In the genomic region with DNA sequence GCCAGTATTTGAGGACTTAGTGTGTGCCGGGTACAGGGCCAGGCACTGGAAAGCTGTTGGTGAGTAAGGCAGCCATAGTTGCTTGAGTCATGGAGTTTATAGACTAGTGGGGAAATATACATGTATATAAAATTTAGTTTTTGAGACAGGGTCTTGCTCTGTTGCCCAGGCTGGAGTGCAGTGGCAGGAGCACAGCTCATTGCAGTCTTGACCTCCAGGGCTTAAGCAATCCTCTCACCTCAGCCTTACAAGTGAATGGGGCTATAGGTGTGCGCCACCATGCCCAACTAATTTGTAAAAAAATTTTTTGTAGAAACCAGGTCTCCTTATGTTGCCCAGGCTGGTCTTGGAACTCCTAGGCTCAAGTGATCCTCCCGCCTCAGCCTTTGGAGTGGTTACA, we compare ENCODE assay signal across 22 cellular contexts. TPM values are rescaled to one million over a fixed set of nuclear protein-coding genes. Genes with fewer than 3 reads are reported as not detected.
DNase-seq lines count a peak whose midpoint lies in the region; ATAC-seq and TF ChIP-seq lines count a peak whose summit lies in the region.
"Had no signal": no experiment of that assay in that cellular context is flagged by ENCODE, and none has a peak within 500 bp of the region (broad histone marks: within the 10 kb centered on the region; RNA-seq: fewer than 3 reads in every experiment).

No MANE protein-coding gene starts in this region.

- H3K27me3 Mint-ChIP-seq in activated CD8-positive, alpha-beta T cell treated with anti-CD3 and anti-CD28 coated beads for 36 hours, result no peaks in the 10 kb centered on the region
- no peaks in the 10 kb centered on the region for H3K27me3 Mint-ChIP-seq in activated CD8-positive, alpha-beta T cell treated with anti-CD3 and anti-CD28 coated beads, Interleukin-2, amount 10 ng/mL, durations not matched to agents 7 days and 5 days (ENCODE audit: low read depth)
- H3K27me3 Mint-ChIP-seq in WTC11 (ENCODE audit: low read depth), result peaks cover 11% of the 10 kb centered on the region
- no peaks in the 10 kb centered on the region for H3K27me3 Mint-ChIP-seq in neural crest cell (ENCODE audit: low read depth)
- H3K27me3 Mint-ChIP-seq: B cell; CD4-positive, alpha-beta memory T cell had no signal

- H3K36me3 ChIP-seq in BLaER1 treated with 17β-estradiol and CSF1 and Interleukin-3, amounts not matched to agents 10 nM and 100 nM, result peaks cover 24 to 52% (median 38%) of the 10 kb centered on the region in 11 experiments

- no peak overlapping the region for H3K4me3 ChIP-seq in BLaER1 treated with 17β-estradiol and CSF1 and Interleukin-3, amounts not matched to agents 10 nM and 100 nM
- H3K4me3 ChIP-seq: HAP-1 had no signal

- no peak for DNase-seq in activated CD8-positive, alpha-beta T cell treated with anti-CD3 and anti-CD28 coated beads for 36 hours
- DNase-seq in activated CD8-positive, alpha-beta T cell treated with anti-CD3 and anti-CD28 coated beads, Interleukin-2, amount 10 ng/mL, durations not matched to agents 7 days and 5 days, result no peak
- DNase-seq in WTC11 (ENCODE audit: low spot score) (no peak), neural crest cell (ENCODE audit: low read depth, low spot score) (no peak), retina (no peak), Right ventricle myocardium superior (no peak), hepatic stellate cell (ENCODE audit: low spot score) (no peak)
- DNase-seq: CD4-positive, alpha-beta memory T cell; DMS153; GF-D8; KBM-7; NCI-H1417 treated with DMSO at 0.1 percent for 48 hours; NCI-H187 treated with DMSO at 0.1 percent for 48 hours; NCI-H2227 treated with DMSO at 0.1 percent for 48 hours; NCI-H510A treated with DMSO at 0.1 percent for 48 hours; NCI-H774; PC-3 had no signal

- H3K27ac Mint-ChIP-seq in activated CD8-positive, alpha-beta T cell treated with anti-CD3 and anti-CD28 coated beads for 36 hours, result no peak overlapping the region
- no peak overlapping the region for H3K27ac Mint-ChIP-seq in activated CD8-positive, alpha-beta T cell treated with anti-CD3 and anti-CD28 coated beads, Interleukin-2, amount 10 ng/mL, durations not matched to agents 7 days and 5 days
- H3K27ac Mint-ChIP-seq in WTC11, result no peak overlapping the region; the same call in 1 of the 2 replicates
- no peak overlapping the region for H3K27ac Mint-ChIP-seq in neural crest cell (ENCODE audit: unreplicated experiment)
- H3K27ac Mint-ChIP-seq: B cell had no signal

- peaks cover 3% of the 10 kb centered on the region for H3K9me3 Mint-ChIP-seq in activated CD8-positive, alpha-beta T cell treated with anti-CD3 and anti-CD28 coated beads for 36 hours
- no peaks in the 10 kb centered on the region for H3K9me3 Mint-ChIP-seq in activated CD8-positive, alpha-beta T cell treated with anti-CD3 and anti-CD28 coated beads, Interleukin-2, amount 10 ng/mL, durations not matched to agents 7 days and 5 days (ENCODE audit: insufficient read depth)
- H3K9me3 Mint-ChIP-seq in WTC11 (no peaks in the 10 kb centered on the region), neural crest cell (no peaks in the 10 kb centered on the region)
- H3K9me3 Mint-ChIP-seq: CD4-positive, alpha-beta memory T cell had no signal

- H3K4me1 ChIP-seq in BLaER1 treated with 17β-estradiol and CSF1 and Interleukin-3, amounts not matched to agents 10 nM and 100 nM, result peaks cover 31 to 95% (median 83%) of the 10 kb centered on the region in 10 experiments

- no peak for TF ChIP-seq CTCF in activated CD8-positive, alpha-beta T cell treated with anti-CD3 and anti-CD28 coated beads for 36 hours (IDR thresholded peaks at IDR 0.05)
- TF ChIP-seq CTCF in WTC11 (IDR thresholded peaks at IDR 0.05) (no peak), neural crest cell (conservative IDR thresholded peaks at IDR 0.05) (no peak)

- CTCF ChIA-PET in activated CD8-positive, alpha-beta T cell treated with anti-CD3 and anti-CD28 coated beads for 36 hours (lab: Charles Lee), result interaction anchor here (0.7 to 5.5 kb wide), 7 partner anchors 12 to 218 kb away, joined by 3 to 40 read pairs (median 4); partner anchors contain the start of gene NAE1
- CTCF ChIA-PET in activated CD8-positive, alpha-beta T cell treated with anti-CD3 and anti-CD28 coated beads, Interleukin-2, amount 10 ng/mL, durations not matched to agents 7 days and 5 days (lab: Charles Lee), result interaction anchor here (2.6 to 5.1 kb wide), 6 partner anchors 9 to 52 kb away, joined by 11 to 35 read pairs (median 26); partner anchors contain the start of gene NAE1
- CTCF ChIA-PET in WTC11 (lab: Charles Lee), result interaction anchor here (0.7 to 3.4 kb wide), 5 partner anchors 11 to 52 kb away, joined by 3 to 31 read pairs (median 18); partner anchors contain the start of genes CDH16 and NAE1

- ATAC-seq in activated CD8-positive, alpha-beta T cell treated with anti-CD3 and anti-CD28 coated beads for 36 hours, result no peak
- ATAC-seq in activated CD8-positive, alpha-beta T cell treated with anti-CD3 and anti-CD28 coated beads, Interleukin-2, amount 10 ng/mL, durations not matched to agents 7 days and 5 days, result no peak
- ATAC-seq in WTC11 (no peak), Right ventricle myocardium superior (ENCODE audit: poor library complexity) (no peak)
- ATAC-seq: PC-3 had no signal

- H3K27me3 ChIP-seq in BLaER1 treated with 17β-estradiol and CSF1 and Interleukin-3, amounts not matched to agents 10 nM and 100 nM, result no peaks in the 10 kb centered on the region

- peak overlapping the region; percentile 95 for H3K4me3 Mint-ChIP-seq in activated CD8-positive, alpha-beta T cell treated with anti-CD3 and anti-CD28 coated beads for 36 hours
- no peak overlapping the region for H3K4me3 Mint-ChIP-seq in activated CD8-positive, alpha-beta T cell treated with anti-CD3 and anti-CD28 coated beads, Interleukin-2, amount 10 ng/mL, durations not matched to agents 7 days and 5 days
- H3K4me3 Mint-ChIP-seq in WTC11 (no peak overlapping the region), neural crest cell (peak overlapping the region; percentile 64)

- H4K20me1 ChIP-seq in BLaER1 treated with 17β-estradiol and CSF1 and Interleukin-3, amounts not matched to agents 10 nM and 100 nM, result peaks cover 4 to 67% (median 46%) of the 10 kb centered on the region in 11 experiments; a peak in 20 of 22 replicates

- H3K27ac ChIP-seq in BLaER1 treated with 17β-estradiol and CSF1 and Interleukin-3, amounts not matched to agents 10 nM and 100 nM, result no peak overlapping the region
- H3K27ac ChIP-seq: RWPE1 had no signal

- peak overlapping the region in 9 of 11 experiments; percentile 12 to 99 (median 96); a peak in 16 of 22 replicates for H3K4me2 ChIP-seq in BLaER1 treated with 17β-estradiol and CSF1 and Interleukin-3, amounts not matched to agents 10 nM and 100 nM

- intact Hi-C loops in activated CD8-positive, alpha-beta T cell treated with anti-CD3 and anti-CD28 coated beads for 36 hours (cut with micrococcal nuclease), result no loop called here
- intact Hi-C loops in Right ventricle myocardium superior (cut with DNase I), result no loop called here

- peaks cover 40% of the 10 kb centered on the region for H3K36me3 Mint-ChIP-seq in activated CD8-positive, alpha-beta T cell treated with anti-CD3 and anti-CD28 coated beads for 36 hours (ENCODE audit: low read depth)
- peaks cover 30% of the 10 kb centered on the region for H3K36me3 Mint-ChIP-seq in activated CD8-positive, alpha-beta T cell treated with anti-CD3 and anti-CD28 coated beads, Interleukin-2, amount 10 ng/mL, durations not matched to agents 7 days and 5 days (ENCODE audit: low read depth)
- H3K36me3 Mint-ChIP-seq in WTC11 (peaks cover 20% of the 10 kb centered on the region), neural crest cell (ENCODE audit: low read depth) (no peaks in the 10 kb centered on the region)

- POLR2A ChIA-PET in activated CD8-positive, alpha-beta T cell treated with anti-CD3 and anti-CD28 coated beads for 36 hours (lab: Charles Lee), result interaction anchor here (2.0 to 3.3 kb wide), 2 partner anchors 10 to 14 kb away, joined by 5 to 28 read pairs; no protein-coding TSS in a partner anchor
- POLR2A ChIA-PET in activated CD8-positive, alpha-beta T cell treated with anti-CD3 and anti-CD28 coated beads, Interleukin-2, amount 10 ng/mL, durations not matched to agents 7 days and 5 days (lab: Charles Lee), result no interaction called here
- POLR2A ChIA-PET in WTC11 (lab: Charles Lee), result no interaction called here

- H3K9me3 ChIP-seq in BLaER1 treated with 17β-estradiol and CSF1 and Interleukin-3, amounts not matched to agents 10 nM and 100 nM (replicated peaks in 1 of 11), result peaks cover 0 to 4% (median 0%) of the 10 kb centered on the region in 11 experiments; a peak in 3 of 22 replicates
- H3K9me3 ChIP-seq: HAP-1 had no signal

- H3K9ac ChIP-seq in BLaER1 treated with 17β-estradiol and CSF1 and Interleukin-3, amounts not matched to agents 10 nM and 100 nM, result no peak overlapping the region

- peaks cover 59% of the 10 kb centered on the region for H3K4me1 Mint-ChIP-seq in activated CD8-positive, alpha-beta T cell treated with anti-CD3 and anti-CD28 coated beads for 36 hours (ENCODE audit: low read depth)
- peaks cover 70% of the 10 kb centered on the region for H3K4me1 Mint-ChIP-seq in activated CD8-positive, alpha-beta T cell treated with anti-CD3 and anti-CD28 coated beads, Interleukin-2, amount 10 ng/mL, durations not matched to agents 7 days and 5 days (ENCODE audit: low read depth)
- peaks cover 25% of the 10 kb centered on the region for H3K4me1 Mint-ChIP-seq in WTC11
- H3K4me1 Mint-ChIP-seq in neural crest cell, result peaks cover 29% of the 10 kb centered on the region

RNA-seq across cellular contexts. Expression of gene PDP2, which starts 2.4 kb away (rescaled TPM):
- 10 to 100 TPM; 31.2 to 38.1 TPM for total RNA-seq in activated CD8-positive, alpha-beta T cell treated with anti-CD3 and anti-CD28 coated beads for 36 hours
- total RNA-seq in activated CD8-positive, alpha-beta T cell treated with anti-CD3 and anti-CD28 coated beads, Interleukin-2, amount 10 ng/mL, durations not matched to agents 7 days and 5 days, result 10 to 100 TPM; 24.2 to 26.9 TPM
- 26.4 to 28.4 TPM (median 27.0 TPM) in 3 replicates for total RNA-seq in WTC11 (2021)
- total RNA-seq in neural crest cell, result 18.0 and 22.7 TPM in 2 replicates
- 3.3 TPM for total RNA-seq in Right ventricle myocardium superior

RNA-seq across cellular contexts. Expression of gene CDH16, which starts 36.0 kb away (rescaled TPM):
- total RNA-seq in activated CD8-positive, alpha-beta T cell treated with anti-CD3 and anti-CD28 coated beads for 36 hours, result not detected
- total RNA-seq in activated CD8-positive, alpha-beta T cell treated with anti-CD3 and anti-CD28 coated beads, Interleukin-2, amount 10 ng/mL, durations not matched to agents 7 days and 5 days, result not detected
- total RNA-seq in WTC11 (2021) (not detected in 3 replicates), neural crest cell (not detected in 2 replicates), Right ventricle myocardium superior (0.13 TPM)
- total RNA-seq: A172; B cell; CD4-positive, alpha-beta memory T cell; PC-3 had no signal

RNA-seq across cellular contexts. Expression of gene CA7, which starts 38.5 kb away (rescaled TPM):
- total RNA-seq in activated CD8-positive, alpha-beta T cell treated with anti-CD3 and anti-CD28 coated beads for 36 hours, result under 1 TPM in 1 of 2 experiments, not detected in 1; 0.27 TPM
- total RNA-seq in activated CD8-positive, alpha-beta T cell treated with anti-CD3 and anti-CD28 coated beads, Interleukin-2, amount 10 ng/mL, durations not matched to agents 7 days and 5 days, result not detected
- total RNA-seq in WTC11 (2021), result 1.4 to 2.2 TPM (median 1.6 TPM) in 3 replicates
- not detected in 2 replicates for total RNA-seq in neural crest cell
- not detected for total RNA-seq in Right ventricle myocardium superior
- total RNA-seq: A172; B cell; CD4-positive, alpha-beta memory T cell; PC-3 had no signal

RNA-seq across cellular contexts. Expression of gene RRAD, which starts 42.6 kb away (rescaled TPM):
- 1 to 10 TPM in 1 of 2 experiments, under 1 TPM in 1; 0.61 to 1.1 TPM for total RNA-seq in activated CD8-positive, alpha-beta T cell treated with anti-CD3 and anti-CD28 coated beads for 36 hours
- under 1 TPM in 1 of 2 experiments, not detected in 1; 0.34 TPM for total RNA-seq in activated CD8-positive, alpha-beta T cell treated with anti-CD3 and anti-CD28 coated beads, Interleukin-2, amount 10 ng/mL, durations not matched to agents 7 days and 5 days
- 0.16 to 0.52 TPM (median 0.18 TPM) in 3 replicates for total RNA-seq in WTC11 (2021)
- total RNA-seq in neural crest cell, result 0.20 and 0.54 TPM in 2 replicates
- total RNA-seq in Right ventricle myocardium superior, result 95.4 TPM

RNA-seq across cellular contexts. Expression of gene CIAO2B, which starts 51.5 kb away (rescaled TPM):
- 100 to 1,000 TPM; 150 to 162 TPM for total RNA-seq in activated CD8-positive, alpha-beta T cell treated with anti-CD3 and anti-CD28 coated beads for 36 hours
- total RNA-seq in activated CD8-positive, alpha-beta T cell treated with anti-CD3 and anti-CD28 coated beads, Interleukin-2, amount 10 ng/mL, durations not matched to agents 7 days and 5 days, result 100 to 1,000 TPM; 115 to 126 TPM
- total RNA-seq in WTC11 (2021) (59.7 to 72.7 TPM (median 71.4 TPM) in 3 replicates), neural crest cell (73.8 and 77.5 TPM in 2 replicates), Right ventricle myocardium superior (103 TPM)

Comparison
In these comparisons a context has a peak if more than half of its experiments do, and no peak if none do; other contexts are left out.
1. H3K4me3 Mint-ChIP-seq: peak in activated CD8-positive, alpha-beta T cell treated with anti-CD3 and anti-CD28 coated beads for 36 hours (single experiment) and neural crest cell (single experiment); none in activated CD8-positive, alpha-beta T cell treated with anti-CD3 and anti-CD28 coated beads, Interleukin-2, amount 10 ng/mL, durations not matched to agents 7 days and 5 days (single experiment) and WTC11 (single experiment).